In genomic region chr6:151022492-151022891, GRCh38 we compare ENCODE assay signal across 19 cellular contexts.
DNase-seq lines count a peak whose midpoint lies in the region; ATAC-seq lines count a peak whose summit lies in the region.
"Had no signal": no experiment of that assay in that cellular context is flagged by ENCODE, and none has a peak within 500 bp of the region (broad histone marks: within the 10 kb centered on the region; RNA-seq: fewer than 3 reads in every experiment).

No MANE protein-coding gene starts in this region.

- peaks cover 1% of the 10 kb centered on the region for H3K4me1 Mint-ChIP-seq in activated T-helper 2 cell treated with anti-CD3 and anti-CD28 coated beads, Interferon-gamma antibody, Interleukin-2, Interleukin-4, amounts not matched to agents 10 μg/mL and 5 μg/mL and 100 μg/mL, durations not matched to agents 14 hours and 24 hours and 36 hours (ENCODE audit: low read depth)
- H3K4me1 Mint-ChIP-seq: activated CD4-positive, alpha-beta T cell treated with anti-CD3 and anti-CD28 coated beads, Interleukin-2, amount 10 ng/mL, durations not matched to agents 7 days and 5 days had no signal

- peaks cover 2% of the 10 kb centered on the region for H3K9me3 Mint-ChIP-seq in activated T-helper 2 cell treated with anti-CD3 and anti-CD28 coated beads, Interferon-gamma antibody, Interleukin-2, Interleukin-4, amounts not matched to agents 10 μg/mL and 5 μg/mL and 100 μg/mL, durations not matched to agents 14 hours and 24 hours and 36 hours
- H3K9me3 Mint-ChIP-seq: activated CD4-positive, alpha-beta T cell treated with anti-CD3 and anti-CD28 coated beads, Interleukin-2, amount 10 ng/mL, durations not matched to agents 7 days and 5 days; T-helper 1 cell treated with Interleukin-12 subunit alpha and Interleukin-12 subunit beta and Interleukin-4 antibody, amounts not matched to agents 30 μg/mL and 1 μg/mL, for 36 hours had no signal

- H3K4me3 ChIP-seq in H7 (ENCODE audit: insufficient read depth, low read depth, low read length): no peak overlapping the region
- H3K4me3 ChIP-seq: SJCRH30 had no signal

- H3K27me3 ChIP-seq in H7 (ENCODE audit: control insufficient read depth, insufficient read depth, low read length): no peaks in the 10 kb centered on the region
- H3K27me3 ChIP-seq: foreskin keratinocyte, SJCRH30 had no signal

- H3K27ac Mint-ChIP-seq in activated T-helper 2 cell treated with anti-CD3 and anti-CD28 coated beads, Interferon-gamma antibody, Interleukin-2, Interleukin-4, amounts not matched to agents 10 μg/mL and 5 μg/mL and 100 μg/mL, durations not matched to agents 14 hours and 24 hours and 36 hours: peak overlapping the region; percentile 39
- H3K27ac Mint-ChIP-seq: activated CD4-positive, alpha-beta T cell treated with anti-CD3 and anti-CD28 coated beads, Interleukin-2, amount 10 ng/mL, durations not matched to agents 7 days and 5 days; mesothelial cell of epicardium; T-helper 1 cell treated with Interleukin-12 subunit alpha and Interleukin-12 subunit beta and Interleukin-4 antibody, amounts not matched to agents 30 μg/mL and 1 μg/mL, for 36 hours had no signal

- no peak overlapping the region for H3K4me3 Mint-ChIP-seq in activated T-helper 2 cell treated with anti-CD3 and anti-CD28 coated beads, Interferon-gamma antibody, Interleukin-2, Interleukin-4, amounts not matched to agents 10 μg/mL and 5 μg/mL and 100 μg/mL, durations not matched to agents 14 hours and 24 hours and 36 hours (ENCODE audit: low read depth)
- H3K4me3 Mint-ChIP-seq: activated CD4-positive, alpha-beta T cell treated with anti-CD3 and anti-CD28 coated beads, Interleukin-2, amount 10 ng/mL, durations not matched to agents 7 days and 5 days; T-helper 1 cell treated with Interleukin-12 subunit alpha and Interleukin-12 subunit beta and Interleukin-4 antibody, amounts not matched to agents 30 μg/mL and 1 μg/mL, for 36 hours had no signal

- no peaks in the 10 kb centered on the region for H3K27me3 Mint-ChIP-seq in activated T-helper 2 cell treated with anti-CD3 and anti-CD28 coated beads, Interferon-gamma antibody, Interleukin-2, Interleukin-4, amounts not matched to agents 10 μg/mL and 5 μg/mL and 100 μg/mL, durations not matched to agents 14 hours and 24 hours and 36 hours (ENCODE audit: low read depth)
- H3K27me3 Mint-ChIP-seq: activated CD4-positive, alpha-beta T cell treated with anti-CD3 and anti-CD28 coated beads, Interleukin-2, amount 10 ng/mL, durations not matched to agents 7 days and 5 days had no signal

- DNase-seq in H7 (peak; percentile 32), iPS-NIHi7 (ENCODE audit: extremely low spot score) (peak; percentile 53), sciatic nerve (ENCODE audit: low spot score) (no peak), middle frontal gyrus (ENCODE audit: extremely low spot score, low spot score) (no peak), occipital lobe (lab: John Stamatoyannopoulos, UW) (no peak)
- no peak for DNase-seq in activated T-helper 2 cell treated with anti-CD3 and anti-CD28 coated beads, Interferon-gamma antibody, Interleukin-2, Interleukin-4, amounts not matched to agents 10 μg/mL and 5 μg/mL and 100 μg/mL, durations not matched to agents 14 hours and 24 hours and 36 hours (ENCODE audit: low spot score)
- DNase-seq: activated CD4-positive, alpha-beta T cell treated with anti-CD3 and anti-CD28 coated beads, Interleukin-2, amount 10 ng/mL, durations not matched to agents 7 days and 5 days; activated CD8-positive, alpha-beta memory T cell treated with anti-CD3 and anti-CD28 coated beads, Interleukin-2, amount 50 U/mL, for 4 hours; activated effector memory CD4-positive, alpha-beta T cell treated with anti-CD3 and anti-CD28 coated beads, Interleukin-2, amount 50 U/mL, for 16 hours; foreskin keratinocyte; NCI-H1436 treated with DMSO at 0.1 percent for 48 hours; NCI-H2227 treated with DMSO at 0.1 percent for 48 hours; NCI-H774; stimulated activated CD8-positive, alpha-beta memory T cell treated with anti-CD3 and anti-CD28 coated beads, Interleukin-4, amount 100 ng/mL, for 48 hours had no signal

- ATAC-seq in sciatic nerve (peak; percentile 81), HG02571 (IDR thresholded peaks at IDR 0.05; ENCODE audit: unreplicated experiment) (no peak), HG03196 (IDR thresholded peaks at IDR 0.05; ENCODE audit: unreplicated experiment) (no peak)
- ATAC-seq: foreskin keratinocyte had no signal

- intact Hi-C loops in activated T-helper 2 cell treated with anti-CD3 and anti-CD28 coated beads, Interferon-gamma antibody, Interleukin-2, Interleukin-4, amounts not matched to agents 10 μg/mL and 5 μg/mL and 100 μg/mL, durations not matched to agents 14 hours and 24 hours and 36 hours (cut with micrococcal nuclease): no loop called here
- intact Hi-C loops in sciatic nerve (cut with DNase I): no loop called here

- H3K36me3 Mint-ChIP-seq in activated T-helper 2 cell treated with anti-CD3 and anti-CD28 coated beads, Interferon-gamma antibody, Interleukin-2, Interleukin-4, amounts not matched to agents 10 μg/mL and 5 μg/mL and 100 μg/mL, durations not matched to agents 14 hours and 24 hours and 36 hours (ENCODE audit: low read depth): peaks cover 36% of the 10 kb centered on the region

- H3K36me3 ChIP-seq in H7 (replicated peaks; ENCODE audit: control insufficient read depth, insufficient read depth, low read length): peaks cover 10% of the 10 kb centered on the region

Comparison
In these comparisons a context has a peak if more than half of its experiments do, and no peak if none do; other contexts are left out.
1. DNase-seq: peak in H7 (single experiment) and iPS-NIHi7 (single experiment); none in activated T-helper 2 cell treated with anti-CD3 and anti-CD28 coated beads, Interferon-gamma antibody, Interleukin-2, Interleukin-4, amounts not matched to agents 10 μg/mL and 5 μg/mL and 100 μg/mL, durations not matched to agents 14 hours and 24 hours and 36 hours (single experiment), sciatic nerve (single experiment), middle frontal gyrus (single experiment) and occipital lobe (single experiment).